In the genomic region with DNA sequence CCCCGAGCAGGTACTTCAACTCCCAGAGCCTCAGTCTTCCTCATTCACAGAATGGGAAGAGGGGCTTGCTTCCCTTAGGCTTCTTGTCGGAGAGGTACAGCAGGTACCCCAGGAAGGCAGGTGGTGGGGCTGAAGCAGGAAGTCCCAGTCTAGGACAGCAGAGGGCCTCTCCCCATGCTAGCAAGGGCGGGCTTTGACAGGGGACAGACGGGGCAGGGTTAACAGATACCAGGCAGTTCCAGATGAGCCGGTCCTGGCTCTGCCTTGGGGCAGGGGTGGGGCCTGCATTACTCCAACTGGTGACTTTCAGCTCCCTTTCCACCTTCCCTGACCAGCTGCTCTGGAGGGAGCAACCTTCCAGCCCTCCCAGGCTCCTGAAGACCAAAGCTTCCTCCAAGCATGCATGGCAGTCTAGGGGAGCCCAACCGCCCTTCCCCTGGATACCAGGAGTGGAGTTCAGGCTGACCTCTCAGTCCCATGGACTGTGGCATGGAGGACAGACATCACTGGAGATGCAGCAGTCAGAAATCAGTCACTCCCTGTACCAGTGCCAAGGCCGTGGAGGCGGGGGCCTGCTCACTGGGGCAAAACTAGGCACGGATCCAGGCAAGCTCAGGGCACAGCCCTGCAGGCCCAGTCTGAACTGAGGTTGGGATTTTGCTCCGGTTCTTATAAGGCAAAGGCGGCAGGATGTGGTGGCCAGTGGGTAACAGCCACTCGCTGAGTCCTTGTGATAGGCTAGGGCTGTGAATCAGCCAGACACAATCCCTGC, we compare ENCODE assay signal across 16 cellular contexts.
DNase-seq lines count a peak whose midpoint lies in the region; FAIRE-seq and TF ChIP-seq lines count a peak whose summit lies in the region.
"Had no signal": no experiment of that assay in that cellular context is flagged by ENCODE, and none has a peak within 500 bp of the region (broad histone marks: within the 10 kb centered on the region; RNA-seq: fewer than 3 reads in every experiment).

No MANE protein-coding gene starts in this region.

- H3K27me3 ChIP-seq in bronchial epithelial cell (ENCODE audit: control insufficient read depth, insufficient read depth, low read length) = no peaks in the 10 kb centered on the region
- H3K27me3 ChIP-seq in transverse colon = no peaks in the 10 kb centered on the region
- H3K27me3 ChIP-seq: SJSA1 had no signal

- H3K27me3 Mint-ChIP-seq in activated naive CD8-positive, alpha-beta T cell treated with anti-CD3 and anti-CD28 coated beads for 36 hours = no peaks in the 10 kb centered on the region

- 72% methylated on average over 12 of the region's 12 CpGs; no CpG with 5 or more reads in 1 of the 2 donors for WGBS in transverse colon (ENCODE audit: low coverage in 1 of 2), 2 donors

- no peaks in the 10 kb centered on the region for H3K36me3 Mint-ChIP-seq in activated naive CD8-positive, alpha-beta T cell treated with anti-CD3 and anti-CD28 coated beads for 36 hours
- H3K36me3 Mint-ChIP-seq: activated CD8-positive, alpha-beta memory T cell treated with anti-CD3 and anti-CD28 coated beads, Interleukin-2, amount 10 ng/mL, durations not matched to agents 7 days and 5 days had no signal

- TF ChIP-seq POLR2A in H54 (IDR thresholded peaks at IDR 0.05; ENCODE audit: low read depth, low read length) = no peak
- TF ChIP-seq POLR2A in transverse colon (IDR thresholded peaks at IDR 0.05) = no peak

- no peaks in the 10 kb centered on the region for H3K9me3 ChIP-seq in transverse colon
- H3K9me3 ChIP-seq: SJSA1 had no signal

- in situ Hi-C loops in transverse colon (cut with MboI; ENCODE audit: low pct_ligation_motif_present in 1 of 4, low pct_unique_long_range_greater_than_20kb in 1 of 4, low sequenced_read_pairs in 3 of 4) = loop anchor here in 3 of 4 donors (25.0 kb wide), 1 partner anchor 321 kb away; no protein-coding TSS in a partner anchor

- no peak for FAIRE-seq in bronchial epithelial cell (lab: Jason Lieb, UNC)
- FAIRE-seq in H54 (lab: Jason Lieb, UNC) = no peak
- FAIRE-seq: endothelial cell of umbilical vein had no signal

- no peaks in the 10 kb centered on the region for H3K9me3 Mint-ChIP-seq in activated naive CD8-positive, alpha-beta T cell treated with anti-CD3 and anti-CD28 coated beads for 36 hours
- H3K9me3 Mint-ChIP-seq: activated naive CD4-positive, alpha-beta T cell treated with anti-CD3 and anti-CD28 coated beads for 36 hours had no signal

- DNase-seq in ELF-1 (ENCODE audit: low read depth, low spot score) = peak; percentile 94
- peak; percentile 48 for DNase-seq in M059J (ENCODE audit: low read depth)
- DNase-seq in bronchial epithelial cell (ENCODE audit: low read depth) = peak; percentile 19
- peak; percentile 20 for DNase-seq in myocyte (ENCODE audit: low read depth)
- no peak for DNase-seq in H54 (ENCODE audit: insufficient read length, low spot score)
- DNase-seq in transverse colon = no peak
- DNase-seq in effector CD4-positive, alpha-beta T cell = no peak
- DNase-seq in activated naive CD8-positive, alpha-beta T cell treated with anti-CD3 and anti-CD28 coated beads for 36 hours = no peak
- DNase-seq: activated CD8-positive, alpha-beta memory T cell treated with anti-CD3 and anti-CD28 coated beads, Interleukin-2, amount 10 ng/mL, durations not matched to agents 7 days and 5 days; activated naive CD4-positive, alpha-beta T cell treated with anti-CD3 and anti-CD28 coated beads for 36 hours; mesenchymal stem cell; NCI-H1048; NCI-H510A treated with DMSO at 0.1 percent for 48 hours had no signal

- no peak overlapping the region for H3K4me3 Mint-ChIP-seq in activated naive CD8-positive, alpha-beta T cell treated with anti-CD3 and anti-CD28 coated beads for 36 hours
- H3K4me3 Mint-ChIP-seq: activated CD8-positive, alpha-beta memory T cell treated with anti-CD3 and anti-CD28 coated beads, Interleukin-2, amount 10 ng/mL, durations not matched to agents 7 days and 5 days; activated naive CD4-positive, alpha-beta T cell treated with anti-CD3 and anti-CD28 coated beads for 36 hours had no signal

- H3K27ac ChIP-seq in transverse colon = no peak overlapping the region
- H3K27ac ChIP-seq: SJSA1 had no signal

- TF ChIP-seq CTCF in bronchial epithelial cell (IDR thresholded peaks at IDR 0.05; ENCODE audit: insufficient read depth, low read length, severe bottlenecking) (no peak), transverse colon (IDR thresholded peaks at IDR 0.05) (no peak)

- TF ChIP-seq EP300 in transverse colon (IDR thresholded peaks at IDR 0.05; ENCODE audit: low read depth) = no peak

- no peaks in the 10 kb centered on the region for H3K4me1 ChIP-seq in transverse colon
- H3K4me1 ChIP-seq: SJSA1 had no signal

- no peak overlapping the region for H3K27ac Mint-ChIP-seq in activated naive CD8-positive, alpha-beta T cell treated with anti-CD3 and anti-CD28 coated beads for 36 hours
- H3K27ac Mint-ChIP-seq: activated CD8-positive, alpha-beta memory T cell treated with anti-CD3 and anti-CD28 coated beads, Interleukin-2, amount 10 ng/mL, durations not matched to agents 7 days and 5 days; activated naive CD4-positive, alpha-beta T cell treated with anti-CD3 and anti-CD28 coated beads for 36 hours had no signal

- intact Hi-C loops in transverse colon (cut with DNase I; ENCODE audit: low total_unique reads) = no loop called here

- H3K4me1 Mint-ChIP-seq in activated naive CD8-positive, alpha-beta T cell treated with anti-CD3 and anti-CD28 coated beads for 36 hours = peaks cover 4% of the 10 kb centered on the region

- no peak overlapping the region for H3K4me3 ChIP-seq in bronchial epithelial cell (ENCODE audit: low read depth, low read length)
- no peak overlapping the region for H3K4me3 ChIP-seq in transverse colon
- H3K4me3 ChIP-seq: SJSA1, skin epidermis had no signal

- H3K36me3 ChIP-seq in bronchial epithelial cell (ENCODE audit: control insufficient read depth, insufficient read depth, low read length) = no peaks in the 10 kb centered on the region
- H3K36me3 ChIP-seq in transverse colon = no peaks in the 10 kb centered on the region
- H3K36me3 ChIP-seq: SJSA1 had no signal

Comparison
In these comparisons a context has a peak if more than half of its experiments do, and no peak if none do; other contexts are left out.
1. DNase-seq: peak in ELF-1 (single experiment), M059J (single experiment), bronchial epithelial cell (single experiment) and myocyte (single experiment); none in H54 (single experiment), transverse colon (single experiment), effector CD4-positive, alpha-beta T cell (single experiment) and activated naive CD8-positive, alpha-beta T cell treated with anti-CD3 and anti-CD28 coated beads for 36 hours (single experiment).